ENCODE assay signal across 11 cellular contexts in genomic region chr1:113456967-113457366, GRCh38.
DNase-seq lines count a peak whose midpoint lies in the region; ATAC-seq and TF ChIP-seq lines count a peak whose summit lies in the region.
"Had no signal": no experiment of that assay in that cellular context is flagged by ENCODE, and none has a peak within 500 bp of the region (broad histone marks: within the 10 kb centered on the region; RNA-seq: fewer than 3 reads in every experiment).

No MANE protein-coding gene starts in this region.

- no peaks in the 10 kb centered on the region for H3K27me3 ChIP-seq in heart left ventricle
- no peaks in the 10 kb centered on the region for H3K27me3 ChIP-seq in brain microvascular endothelial cell (replicated peaks)
- H3K27me3 ChIP-seq in aorta (ENCODE audit: control insufficient read depth in 1 of 2, insufficient read depth in 2 of 2, low read length in 1 of 2) = no peaks in the 10 kb centered on the region

- no peaks in the 10 kb centered on the region for H3K9me3 Mint-ChIP-seq in activated T-helper 17 cell treated with anti-CD3 and anti-CD28 coated beads, Interleukin-2, amount 50 U/mL, for 72 hours

- H3K27ac ChIP-seq in heart left ventricle (no peak overlapping the region), brain microvascular endothelial cell (peak overlapping the region; percentile 51), aorta (ENCODE audit: low read depth in 1 of 2, low read length in 2 of 2) (no peak overlapping the region)

- H3K4me1 Mint-ChIP-seq in activated T-helper 17 cell treated with anti-CD3 and anti-CD28 coated beads, Interleukin-2, amount 50 U/mL, for 72 hours = peaks cover 6% of the 10 kb centered on the region

- H3K4me3 ChIP-seq in heart left ventricle (no peak overlapping the region), brain microvascular endothelial cell (ENCODE audit: low read depth, low read length) (no peak overlapping the region), aorta (ENCODE audit: low read length in 2 of 2) (no peak overlapping the region)

- H3K27ac Mint-ChIP-seq in activated T-helper 17 cell treated with anti-CD3 and anti-CD28 coated beads, Interleukin-2, amount 50 U/mL, for 72 hours = no peak overlapping the region
- H3K27ac Mint-ChIP-seq: activated T-cell treated with anti-CD3 and anti-CD28 coated beads, Interleukin-2, amount 50 U/mL, for 72 hours had no signal

- 60 to 81% (median 68%) methylated on average over 2 of the region's 2 CpGs for WGBS in heart left ventricle, 4 donors
- 3 to 6% methylated on average over 2 of the region's 2 CpGs for WGBS in aorta, 2 donors

- no peak overlapping the region for H3K4me3 Mint-ChIP-seq in activated T-helper 17 cell treated with anti-CD3 and anti-CD28 coated beads, Interleukin-2, amount 50 U/mL, for 72 hours
- H3K4me3 Mint-ChIP-seq: activated T-cell treated with anti-CD3 and anti-CD28 coated beads, Interleukin-2, amount 50 U/mL, for 72 hours had no signal

- H3K36me3 Mint-ChIP-seq in activated T-helper 17 cell treated with anti-CD3 and anti-CD28 coated beads, Interleukin-2, amount 50 U/mL, for 72 hours (ENCODE audit: low read depth) = no peaks in the 10 kb centered on the region

- H3K4me1 ChIP-seq in heart left ventricle (peaks cover 0 to 17% (median 3%) of the 10 kb centered on the region in 12 donors), aorta (ENCODE audit: control insufficient read depth in 1 of 2, insufficient read depth in 2 of 2, low read length in 2 of 2) (no peaks in the 10 kb centered on the region)

- H3K9me3 ChIP-seq in heart left ventricle = peaks cover 0 to 7% (median 0%) of the 10 kb centered on the region in 12 donors
- no peaks in the 10 kb centered on the region for H3K9me3 ChIP-seq in aorta (ENCODE audit: control insufficient read depth, low read length)

- no peaks in the 10 kb centered on the region for H3K27me3 Mint-ChIP-seq in activated T-helper 17 cell treated with anti-CD3 and anti-CD28 coated beads, Interleukin-2, amount 50 U/mL, for 72 hours

- TF ChIP-seq POLR2A in heart left ventricle (IDR thresholded peaks at IDR 0.05) = no peak

- in situ Hi-C loops in brain microvascular endothelial cell (cut with HindIII; ENCODE audit: low pct_ligation_motif_present, low sequenced_read_pairs) = no loop called here

- no peaks in the 10 kb centered on the region for H3K36me3 ChIP-seq in heart left ventricle
- no peaks in the 10 kb centered on the region for H3K36me3 ChIP-seq in brain microvascular endothelial cell (replicated peaks)
- H3K36me3 ChIP-seq in aorta (ENCODE audit: control insufficient read depth in 1 of 2, insufficient read depth in 2 of 2, low read length in 1 of 2) = no peaks in the 10 kb centered on the region

- peak; percentile 51 to 92 (median 82) for ATAC-seq in heart left ventricle
- peak; percentile 90 for ATAC-seq in aorta (ENCODE audit: low FRiP score)
- ATAC-seq in activated T-helper 17 cell treated with anti-CD3 and anti-CD28 coated beads, Interleukin-2, amount 50 U/mL, for 72 hours (replicated peaks) = no peak
- ATAC-seq: activated T-cell treated with anti-CD3 and anti-CD28 coated beads, Interleukin-2, amount 50 U/mL, for 72 hours had no signal

- DNase-seq in heart left ventricle (peak in 2 of 5 donors; percentile 5 to 25), cardiac septum (ENCODE audit: low spot score) (no peak), brain microvascular endothelial cell (peak; percentile 92), kidney tubule cell (ENCODE audit: low spot score) (peak; percentile 91), aorta (peak in 1 of 2 donors; percentile 53)
- no peak for DNase-seq in activated CD8-positive, alpha-beta memory T cell treated with anti-CD3 and anti-CD28 coated beads, Interleukin-2, amount 50 U/mL, for 48 hours
- no peak for DNase-seq in activated CD8-positive, alpha-beta memory T cell treated with anti-CD3 and anti-CD28 coated beads for 24 hours
- DNase-seq: activated T-cell treated with anti-CD3 and anti-CD28 coated beads, Interleukin-2, amount 50 U/mL, for 72 hours; kidney; NCI-H524 had no signal

- TF ChIP-seq CTCF in heart left ventricle (IDR thresholded peaks at IDR 0.05) = no peak
- TF ChIP-seq CTCF in brain microvascular endothelial cell (IDR thresholded peaks at IDR 0.05; ENCODE audit: low read depth, low read length, missing control alignments) = no peak

- intact Hi-C loops in heart left ventricle (cut with DNase I) (loop anchor here in 2 of 10 donors (10.0 kb wide), 1 partner anchor 312 kb away; no protein-coding TSS in a partner anchor), cardiac septum (cut with DNase I) (loop anchor here (10.0 kb wide), 1 partner anchor 218 kb away; no protein-coding TSS in a partner anchor), aorta (cut with DNase I) (loop anchor here (2.0 kb wide), 1 partner anchor 66 kb away; the partner anchor contains the start of gene MAGI3 (in 2 of the 2))

Comparison
In these comparisons a context has a peak if more than half of its experiments do, and no peak if none do; other contexts are left out.
1. DNase-seq: peak in brain microvascular endothelial cell (single experiment) and kidney tubule cell (single experiment); none in cardiac septum (single experiment), activated CD8-positive, alpha-beta memory T cell treated with anti-CD3 and anti-CD28 coated beads, Interleukin-2, amount 50 U/mL, for 48 hours (single experiment) and activated CD8-positive, alpha-beta memory T cell treated with anti-CD3 and anti-CD28 coated beads for 24 hours (single experiment).